8 cellular contexts compared by ENCODE assay signal in the genomic region with DNA sequence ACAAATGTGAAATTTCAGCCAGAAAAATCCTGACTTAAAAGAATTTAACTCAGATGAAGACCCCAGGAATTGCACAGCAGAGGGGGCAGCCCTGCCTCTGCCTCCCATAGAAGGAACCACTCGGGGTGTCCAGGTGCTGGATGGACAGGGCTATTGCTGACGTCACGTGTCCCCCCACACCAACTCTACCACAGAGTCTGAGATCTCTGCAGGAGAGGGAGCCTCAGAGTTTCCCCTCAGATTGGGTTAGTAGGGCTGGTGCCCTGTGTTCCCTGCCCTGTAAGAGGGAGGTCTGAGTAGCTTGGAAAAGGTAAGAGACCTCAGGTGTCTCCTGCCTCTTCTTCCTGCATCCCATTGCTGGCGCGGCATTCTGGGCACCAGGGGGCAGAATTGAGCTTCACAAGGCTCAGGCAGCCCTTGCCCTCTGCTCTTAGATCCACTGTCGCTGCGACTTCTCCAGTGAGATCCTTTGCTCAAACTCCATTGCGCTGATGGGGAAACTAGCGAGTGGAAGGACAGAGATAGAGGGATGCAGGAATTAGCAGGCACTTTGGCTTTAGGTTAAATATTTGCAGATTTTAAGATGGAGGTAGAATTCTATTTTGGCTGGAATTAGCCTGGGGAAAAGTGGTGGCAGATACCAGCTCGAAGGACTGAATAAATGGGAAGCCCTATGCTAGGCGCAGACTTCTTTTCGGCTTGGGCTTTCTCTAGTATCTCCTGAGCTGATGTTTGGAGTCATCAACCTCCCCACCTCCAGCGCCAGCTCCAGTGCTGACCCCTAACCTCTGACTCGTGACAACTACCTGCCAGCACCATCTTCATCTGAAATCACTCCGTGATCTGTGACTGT. TPM values are rescaled to one million over a fixed set of nuclear protein-coding genes. Genes with fewer than 3 reads are reported as not detected.
A peak's percentile ranks its signal among the peaks of the same experiment; 100 is the strongest.
DNase-seq lines count a peak whose midpoint lies in the region; ATAC-seq, FAIRE-seq and TF ChIP-seq lines count a peak whose summit lies in the region.

No MANE protein-coding gene starts in this region.

- no peak overlapping the region for H2AFZ ChIP-seq in endothelial cell of umbilical vein (ENCODE audit: low read depth, low read length)

- CTCF ChIA-PET in CD8-positive, alpha-beta T cell (lab: Charles Lee): interaction anchor here (0.8 to 5.3 kb wide), 21 partner anchors 10 to 546 kb away, joined by 3 to 57 read pairs (median 4); partner anchors contain the start of gene MKNK1
- CTCF ChIA-PET in endothelial cell of umbilical vein (lab: Charles Lee): interaction anchor here (0.5 to 4.6 kb wide), 42 partner anchors 8 to 280 kb away, joined by 3 to 165 read pairs (median 6); partner anchors contain the start of genes MKNK1 and MOB3C

- intact Hi-C loops in CD8-positive, alpha-beta T cell (cut with DNase I, micrococcal nuclease): loop anchor here (1.0 to 10.0 kb wide), 5 partner anchors 81 to 728 kb away; no protein-coding TSS in a partner anchor
- intact Hi-C loops in endothelial cell of umbilical vein (cut with micrococcal nuclease): loop anchor here (1.0 kb wide), 3 partner anchors 81 to 278 kb away; no protein-coding TSS in a partner anchor

- POLR2A ChIA-PET in CD8-positive, alpha-beta T cell (lab: Charles Lee): no interaction called here
- POLR2A ChIA-PET in endothelial cell of umbilical vein (lab: Charles Lee): no interaction called here

- no peaks in the 10 kb centered on the region for H3K9me3 Mint-ChIP-seq in CD8-positive, alpha-beta T cell

- H3K9me3 ChIP-seq in CD8-positive, alpha-beta T cell (ENCODE audit: low read length): no peaks in the 10 kb centered on the region
- no peaks in the 10 kb centered on the region for H3K9me3 ChIP-seq in endothelial cell of umbilical vein (replicated peaks; ENCODE audit: control insufficient read depth, insufficient read depth, low read length)

- dilution Hi-C loops in endothelial cell of umbilical vein (cut with MboI; ENCODE audit: extremely low pct_ligation_motif_present, low sequenced_read_pairs): no loop called here

- DNase-seq in CD8-positive, alpha-beta T cell: peak; percentile 50 to 82 (median 70)
- DNase-seq in HL-60 (ENCODE audit: low read depth in 1 of 2, low spot score in 1 of 2) (peak in 1 of 2 experiments; percentile 80), NOMO-1 treated with DMSO at 0.1 percent for 48 hours (lab: John Stamatoyannopoulos, UW; ENCODE audit: unreplicated experiment) (peak; percentile 41), endothelial cell of umbilical vein (ENCODE audit: low read depth, low spot score) (peak; percentile 58), midbrain (lab: John Stamatoyannopoulos, UW) (peak; percentile 73)
- DNase-seq in activated CD8-positive, alpha-beta memory T cell treated with anti-CD3 and anti-CD28 coated beads, Interleukin-2, amount 50 U/mL, for 24 hours (ENCODE audit: extremely low read depth): peak; percentile 52
- DNase-seq in stimulated activated CD8-positive, alpha-beta memory T cell treated with anti-CD3 and anti-CD28 coated beads, Interleukin-4, amount 100 ng/mL, for 1 hour (ENCODE audit: low read depth in 2 of 2, low spot score in 1 of 2): peak; percentile 41 to 50

- TF ChIP-seq POLR2A in endothelial cell of umbilical vein (IDR thresholded peaks at IDR 0.05; ENCODE audit: low read depth, low read length): no peak

- no peak overlapping the region for H3K4me2 ChIP-seq in endothelial cell of umbilical vein (ENCODE audit: insufficient read depth, low read length)

- TF ChIP-seq CTCF in CD8-positive, alpha-beta T cell (IDR thresholded peaks at IDR 0.05): peak; percentile 75
- TF ChIP-seq CTCF in HL-60 (IDR thresholded peaks at IDR 0.05; ENCODE audit: insufficient read depth, low read length) (peak; percentile 95), endothelial cell of umbilical vein (IDR thresholded peaks at IDR 0.05; ENCODE audit: extremely low read depth in 1 of 2, insufficient read depth in 1 of 2, low read depth in 1 of 2, low read length in 2 of 2) (peak; percentile 87 to 91)

- ATAC-seq in CD8-positive, alpha-beta T cell: peak; percentile 58
- ATAC-seq in GM21576 (IDR thresholded peaks at IDR 0.05; ENCODE audit: unreplicated experiment): no peak

- H3K27me3 Mint-ChIP-seq in CD8-positive, alpha-beta T cell (ENCODE audit: low read depth): peaks cover 45% of the 10 kb centered on the region

- BruUV-seq in endothelial cell of umbilical vein (replicated peaks; lab: Mats Ljungman, UMichigan): no TSS peak

- H3K4me3 ChIP-seq in CD8-positive, alpha-beta T cell (ENCODE audit: low read depth, low read length): no peak overlapping the region
- H3K4me3 ChIP-seq in HL-60 (replicated peaks; ENCODE audit: insufficient read depth, low read length) (no peak overlapping the region), endothelial cell of umbilical vein (replicated peaks in 1 of 3; ENCODE audit: insufficient read depth in 1 of 3, low read depth in 1 of 3, low read length in 3 of 3) (no peak overlapping the region)

- no peak overlapping the region for H3K9ac ChIP-seq in endothelial cell of umbilical vein (replicated peaks; ENCODE audit: extremely low read depth, insufficient read depth, low read length)

- H3K27me3 ChIP-seq in CD8-positive, alpha-beta T cell (ENCODE audit: insufficient read depth, low read length): peaks cover 12% of the 10 kb centered on the region
- H3K27me3 ChIP-seq in HL-60 (ENCODE audit: insufficient read depth, poor library complexity, severe bottlenecking) (peaks cover 49% of the 10 kb centered on the region), endothelial cell of umbilical vein (ENCODE audit: control insufficient read depth in 2 of 2, insufficient read depth in 2 of 2, low read length in 2 of 2) (peaks cover 47 to 50% of the 10 kb centered on the region in 2 experiments)

- no peaks in the 10 kb centered on the region for H3K36me3 ChIP-seq in CD8-positive, alpha-beta T cell (ENCODE audit: insufficient read depth, low read length)
- no peaks in the 10 kb centered on the region for H3K36me3 ChIP-seq in endothelial cell of umbilical vein (ENCODE audit: control insufficient read depth in 2 of 2, extremely low read depth in 1 of 2, insufficient read depth in 2 of 2, low read length in 2 of 2)

- H3K27ac Mint-ChIP-seq in CD8-positive, alpha-beta T cell: no peak overlapping the region

- H3K9me1 ChIP-seq in endothelial cell of umbilical vein (replicated peaks; ENCODE audit: control insufficient read depth, extremely low read depth, insufficient read depth, low read length): no peaks in the 10 kb centered on the region

- H3K4me1 Mint-ChIP-seq in CD8-positive, alpha-beta T cell (ENCODE audit: low read depth): peaks cover 24% of the 10 kb centered on the region

- no peaks in the 10 kb centered on the region for H3K36me3 Mint-ChIP-seq in CD8-positive, alpha-beta T cell

- H3K27ac ChIP-seq in CD8-positive, alpha-beta T cell (ENCODE audit: low read depth, low read length): no peak overlapping the region
- no peak overlapping the region for H3K27ac ChIP-seq in HL-60 (replicated peaks)
- no peak overlapping the region for H3K27ac ChIP-seq in endothelial cell of umbilical vein (ENCODE audit: insufficient read depth, low read depth, low read length)

- FAIRE-seq in endothelial cell of umbilical vein (lab: Jason Lieb, UNC): peak; percentile 59

- H3K4me1 ChIP-seq in CD8-positive, alpha-beta T cell (ENCODE audit: insufficient read depth, low read length): peaks cover 6% of the 10 kb centered on the region
- H3K4me1 ChIP-seq in endothelial cell of umbilical vein (ENCODE audit: control insufficient read depth, extremely low read depth, insufficient read depth, low read length): no peaks in the 10 kb centered on the region

- H3K79me2 ChIP-seq in endothelial cell of umbilical vein (ENCODE audit: control insufficient read depth, insufficient read depth, low read length): no peaks in the 10 kb centered on the region

- H4K20me1 ChIP-seq in endothelial cell of umbilical vein (replicated peaks; ENCODE audit: control insufficient read depth, extremely low read depth, insufficient read depth, low read length): no peaks in the 10 kb centered on the region

- peak overlapping the region; percentile 35 for H3K4me3 Mint-ChIP-seq in CD8-positive, alpha-beta T cell

TF ChIP-seq in endothelial cell of umbilical vein, 7 proteins besides CTCF, POLR2A, EP300 and RAD21:
- TF ChIP-seq FOS (IDR thresholded peaks at IDR 0.05; ENCODE audit: borderline replicate concordance, insufficient read depth, low read length) (no peak), MYC (IDR thresholded peaks at IDR 0.05; ENCODE audit: low read depth, low read length) (no peak), POLR2AphosphoS5 (IDR thresholded peaks at IDR 0.05; ENCODE audit: insufficient read depth, low read depth, low read length) (no peak), EZH2 (IDR thresholded peaks at IDR 0.05; ENCODE audit: borderline replicate concordance, low read depth, low read length, severe bottlenecking) (no peak), JUN (IDR thresholded peaks at IDR 0.05; ENCODE audit: borderline replicate concordance, insufficient read depth, insufficient read length, low read depth) (no peak), GATA2 (IDR thresholded peaks at IDR 0.05; ENCODE audit: insufficient read depth, insufficient read length, low read depth, low read length) (no peak)
- TF ChIP-seq, protein P1, sequence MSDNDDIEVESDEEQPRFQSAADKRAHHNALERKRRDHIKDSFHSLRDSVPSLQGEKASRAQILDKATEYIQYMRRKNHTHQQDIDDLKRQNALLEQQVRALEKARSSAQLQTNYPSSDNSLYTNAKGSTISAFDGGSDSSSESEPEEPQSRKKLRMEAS (IDR thresholded peaks at IDR 0.05; ENCODE audit: insufficient read depth, insufficient read length): no peak

RNA-seq across cellular contexts. Expression of gene DMBX1, which starts 42.8 kb away (rescaled TPM):
- total RNA-seq in CD8-positive, alpha-beta T cell: not detected
- not detected in 2 replicates for total RNA-seq in endothelial cell of umbilical vein
- polyA plus RNA-seq in endothelial cell of umbilical vein: not detected in 2 replicates
- polyA plus RNA-seq in endothelial cell of umbilical vein (2011; cell fraction: cytosol; rRNA removed): not detected in 2 replicates
- polyA plus RNA-seq in endothelial cell of umbilical vein (2011; cell fraction: nucleus; rRNA removed): not detected in 2 replicates
- polyA plus RNA-seq in endothelial cell of umbilical vein (2012): not detected in 2 replicates
- 0.51 and 0.62 TPM in 2 replicates for polyA minus RNA-seq in endothelial cell of umbilical vein
- polyA minus RNA-seq in endothelial cell of umbilical vein (2011; cell fraction: cytosol; rRNA and poly(A)+ RNA removed): 1.2 TPM
- not detected in 2 replicates for polyA minus RNA-seq in endothelial cell of umbilical vein (2011; cell fraction: nucleus; rRNA and poly(A)+ RNA removed)

RNA-seq across cellular contexts. Expression of gene FAAH, which starts 52.8 kb away (rescaled TPM):
- 1 to 10 TPM; 6.1 to 6.5 TPM for total RNA-seq in CD8-positive, alpha-beta T cell
- 1.5 TPM in 1 of 2 replicates, not detected in the other for total RNA-seq in endothelial cell of umbilical vein
- polyA plus RNA-seq in endothelial cell of umbilical vein: 0.47 and 0.76 TPM in 2 replicates
- polyA plus RNA-seq in endothelial cell of umbilical vein (2011; cell fraction: cytosol; rRNA removed): 0.21 and 0.34 TPM in 2 replicates
- polyA plus RNA-seq in endothelial cell of umbilical vein (2011; cell fraction: nucleus; rRNA removed): 7.8 and 9.7 TPM in 2 replicates
- 0.36 and 0.91 TPM in 2 replicates for polyA plus RNA-seq in endothelial cell of umbilical vein (2012)
- 0.32 and 0.36 TPM in 2 replicates for polyA minus RNA-seq in endothelial cell of umbilical vein
- not detected for polyA minus RNA-seq in endothelial cell of umbilical vein (2011; cell fraction: cytosol; rRNA and poly(A)+ RNA removed)
- 0.38 and 1.4 TPM in 2 replicates for polyA minus RNA-seq in endothelial cell of umbilical vein (2011; cell fraction: nucleus; rRNA and poly(A)+ RNA removed)
